Comparison of ENCODE assay signal across 17 cellular contexts in the genomic region with DNA sequence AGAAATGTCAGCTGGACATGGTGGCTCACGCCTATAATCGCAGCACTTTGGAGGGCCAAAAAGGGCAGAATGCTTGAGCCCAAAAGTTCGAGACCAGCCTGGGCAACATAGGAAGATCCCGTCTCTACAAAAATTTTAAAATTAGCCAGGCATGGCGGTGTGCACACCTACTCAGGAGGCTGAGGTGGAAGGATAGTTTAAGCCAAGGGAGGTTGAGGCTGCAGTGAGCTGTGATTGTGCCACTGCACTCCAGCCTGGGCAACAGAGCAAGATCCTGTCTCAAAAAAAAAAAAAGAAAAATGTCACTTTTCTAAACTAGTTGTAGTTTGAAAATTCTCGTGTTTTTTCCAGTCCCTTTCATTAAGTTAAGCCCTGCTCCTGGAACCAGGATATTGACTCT.
"Had no signal": no experiment of that assay in that cellular context is flagged by ENCODE, and none has a peak within 500 bp of the region (broad histone marks: within the 10 kb centered on the region; RNA-seq: fewer than 3 reads in every experiment).

No MANE protein-coding gene starts in this region.

- H3K4me3 ChIP-seq: ascending aorta, gastrocnemius medialis, left ventricle myocardium inferior had no signal

- H3K9me3 ChIP-seq: ascending aorta, gastrocnemius medialis, left ventricle myocardium inferior, neutrophil had no signal

- H3K27ac Mint-ChIP-seq: activated CD8-positive, alpha-beta T cell treated with anti-CD3 and anti-CD28 coated beads for 36 hours; activated naive CD8-positive, alpha-beta T cell treated with anti-CD3 and anti-CD28 coated beads, Interleukin-2, amount 50 U/mL, for 24 hours; stimulated activated naive CD8-positive, alpha-beta T cell treated with anti-CD3 and anti-CD28 coated beads, Interleukin-15, Interleukin-2, amounts not matched to agents 100 ng/mL and 50 ng/mL, for 24 hours had no signal

- H3K36me3 ChIP-seq: ascending aorta, gastrocnemius medialis, left ventricle myocardium inferior, neutrophil had no signal

- DNase-seq: activated CD4-positive, alpha-beta T cell treated with anti-CD3 and anti-CD28 coated beads for 4 hours; activated CD8-positive, alpha-beta memory T cell treated with anti-CD3 and anti-CD28 coated beads, Interleukin-2, amount 50 U/mL, for 4 hours; activated CD8-positive, alpha-beta T cell treated with anti-CD3 and anti-CD28 coated beads for 36 hours; activated naive CD4-positive, alpha-beta T cell treated with Interleukin-2 at 50 U/mL for 16 hours; activated naive CD8-positive, alpha-beta T cell treated with anti-CD3 and anti-CD28 coated beads, Interleukin-2, amount 50 U/mL, for 24 hours; effector CD8-positive, alpha-beta T cell; gastrocnemius medialis; left ventricle myocardium inferior; mesenchymal stem cell; right cardiac atrium; stimulated activated CD4-positive, alpha-beta T cell treated with anti-CD3 and anti-CD28 coated beads, Interleukin-12 subunit alpha, Interleukin-12 subunit beta, amount 100 ng/mL, for 4 hours; T1000; WERI-Rb-1 had no signal

- H3K9me3 Mint-ChIP-seq: activated CD8-positive, alpha-beta T cell treated with anti-CD3 and anti-CD28 coated beads for 36 hours; activated naive CD8-positive, alpha-beta T cell treated with anti-CD3 and anti-CD28 coated beads, Interleukin-2, amount 50 U/mL, for 24 hours; stimulated activated naive CD8-positive, alpha-beta T cell treated with anti-CD3 and anti-CD28 coated beads, Interleukin-15, Interleukin-2, amounts not matched to agents 100 ng/mL and 50 ng/mL, for 24 hours had no signal

- H3K4me3 Mint-ChIP-seq: activated CD8-positive, alpha-beta T cell treated with anti-CD3 and anti-CD28 coated beads for 36 hours; activated naive CD8-positive, alpha-beta T cell treated with anti-CD3 and anti-CD28 coated beads, Interleukin-2, amount 50 U/mL, for 24 hours; stimulated activated naive CD8-positive, alpha-beta T cell treated with anti-CD3 and anti-CD28 coated beads, Interleukin-15, Interleukin-2, amounts not matched to agents 100 ng/mL and 50 ng/mL, for 24 hours had no signal

- H3K27me3 Mint-ChIP-seq: activated CD8-positive, alpha-beta T cell treated with anti-CD3 and anti-CD28 coated beads for 36 hours; activated naive CD8-positive, alpha-beta T cell treated with anti-CD3 and anti-CD28 coated beads, Interleukin-2, amount 50 U/mL, for 24 hours; stimulated activated naive CD8-positive, alpha-beta T cell treated with anti-CD3 and anti-CD28 coated beads, Interleukin-15, Interleukin-2, amounts not matched to agents 100 ng/mL and 50 ng/mL, for 24 hours had no signal

- H3K4me1 ChIP-seq: ascending aorta had no signal

- H3K27me3 ChIP-seq: ascending aorta, gastrocnemius medialis, neutrophil had no signal

- H3K27ac ChIP-seq: ascending aorta, gastrocnemius medialis, left ventricle myocardium inferior, neutrophil, WERI-Rb-1 had no signal

- FAIRE-seq: keratinocyte had no signal

- ATAC-seq: activated CD8-positive, alpha-beta T cell treated with anti-CD3 and anti-CD28 coated beads for 36 hours; activated naive CD8-positive, alpha-beta T cell treated with anti-CD3 and anti-CD28 coated beads, Interleukin-2, amount 50 U/mL, for 24 hours; gastrocnemius medialis; right cardiac atrium had no signal
